ENCODE assay signal across 8 cellular contexts in the genomic region with DNA sequence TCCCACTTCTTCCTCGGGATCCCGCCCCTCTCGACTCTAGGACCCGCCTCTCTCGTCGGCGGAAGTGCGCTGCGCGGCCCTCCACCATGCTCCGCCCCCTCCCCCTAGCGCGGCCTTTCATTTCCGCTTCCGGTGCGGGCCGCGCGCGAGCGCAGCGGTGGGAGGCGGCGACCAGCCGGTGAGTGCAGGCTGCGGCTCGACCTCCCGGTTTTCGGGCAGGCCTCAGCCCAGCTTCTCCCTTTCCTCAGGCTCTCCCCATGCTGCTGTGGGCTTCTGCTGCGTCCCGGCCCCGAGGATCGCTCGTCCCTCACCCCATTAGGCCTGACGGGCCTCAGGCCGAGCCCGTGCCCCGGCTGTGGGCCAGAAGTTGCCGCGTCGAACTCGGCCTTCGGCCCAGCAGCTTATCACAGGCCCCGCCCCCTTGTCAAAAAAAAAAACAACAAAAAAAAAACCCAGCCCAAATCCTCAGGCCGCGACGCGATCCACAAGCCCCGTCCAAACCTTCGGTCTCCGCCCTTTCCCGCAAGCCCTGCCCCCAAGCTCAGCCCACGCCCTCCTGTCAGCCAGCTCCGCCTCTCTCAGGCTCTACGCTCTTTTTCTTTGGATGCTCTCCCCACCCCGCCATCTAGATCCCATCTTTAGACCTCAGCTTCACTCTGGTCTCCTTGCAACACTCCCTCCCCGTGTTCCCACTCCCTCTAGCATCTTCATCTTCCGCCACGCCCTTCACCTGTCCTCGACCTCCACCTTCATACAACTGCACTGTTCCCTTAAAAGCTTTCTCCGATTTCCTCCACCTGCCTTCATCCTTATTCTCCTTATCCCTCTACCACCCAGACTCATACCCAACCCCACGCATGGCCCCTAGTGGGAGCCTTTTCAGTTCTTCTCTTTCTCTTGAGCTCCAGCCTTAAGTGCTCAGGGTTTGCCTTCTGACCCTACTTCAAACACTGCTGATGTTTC. TPM values are rescaled to one million over a fixed set of nuclear protein-coding genes. Genes with fewer than 3 reads are reported as not detected.
A peak's percentile ranks its signal among the peaks of the same experiment; 100 is the strongest.
DNase-seq lines count a peak whose midpoint lies in the region; ATAC-seq and TF ChIP-seq lines count a peak whose summit lies in the region.

Gene CLASRP (plus strand): TSS at position 115 of the 963 bp plus-strand sequence. CDS start 1,168 bp downstream, outside the sequence.

- TF ChIP-seq EP300 in stomach (IDR thresholded peaks at IDR 0.05): no peak

- DNase-seq in DND-41 (peak; percentile 90), GM23248 (peak; percentile 98), LNCaP clone FGC (ENCODE audit: low read depth) (peak; percentile 30), RWPE2 (ENCODE audit: low spot score) (peak; percentile 86), fibroblast of the conjunctiva (ENCODE audit: low read depth) (peak; percentile 80), neural crest cell (ENCODE audit: low read depth, low spot score) (peak; percentile 89), stomach (peak; percentile 93)
- peak; percentile 96 for DNase-seq in activated effector memory CD4-positive, alpha-beta T cell treated with anti-CD3 and anti-CD28 coated beads, Interleukin-2, amount 50 U/mL, for 16 hours

- peaks cover 25% of the 10 kb centered on the region for H3K4me1 Mint-ChIP-seq in neural crest cell

- H3K36me3 ChIP-seq in DND-41 (ENCODE audit: insufficient read depth, low read length) (peaks cover 47% of the 10 kb centered on the region), GM23248 (ENCODE audit: low read depth) (peaks cover 22% of the 10 kb centered on the region; the same call in 1 of the 2 replicates), RWPE2 (ENCODE audit: low read depth) (peaks cover 45% of the 10 kb centered on the region), stomach (peaks cover 41 to 79% (median 71%) of the 10 kb centered on the region in 4 donors)

- TF ChIP-seq POLR2A in stomach (IDR thresholded peaks at IDR 0.05): peak in 2 of 4 donors; percentile 88 to 90

- in situ Hi-C loops in GM23248 (cut with MboI): no loop called here

- H3K4me3 ChIP-seq in DND-41 (ENCODE audit: low read depth in 1 of 2, low read length in 2 of 2) (peak within 1 kb of the TSS; percentile 70 to 77), GM23248 (peak within 1 kb of the TSS; percentile 93), LNCaP clone FGC (ENCODE audit: low read depth, low read length) (peak within 1 kb of the TSS; percentile 68), RWPE2 (ENCODE audit: severe bottlenecking) (peak within 1 kb of the TSS; percentile 95), stomach (peak within 1 kb of the TSS; percentile 72 to 89 (median 78))

- H3K79me2 ChIP-seq in DND-41 (ENCODE audit: insufficient read depth, low read length) (peaks cover 51% of the 10 kb centered on the region), GM23248 (ENCODE audit: insufficient read depth) (peaks cover 51% of the 10 kb centered on the region)

- ATAC-seq in DND-41 (ENCODE audit: insufficient read depth, low read depth) (peak; percentile 95), RWPE2 (ENCODE audit: low read depth) (peak; percentile 98)

- H3K27me3 ChIP-seq in DND-41 (ENCODE audit: insufficient read depth, low read length, poor library complexity) (no peaks in the 10 kb centered on the region), GM23248 (replicated peaks; ENCODE audit: insufficient read depth) (no peaks in the 10 kb centered on the region), RWPE2 (ENCODE audit: insufficient read depth, poor library complexity, severe bottlenecking) (no peaks in the 10 kb centered on the region), stomach (no peaks in the 10 kb centered on the region)

- peak within 1 kb of the TSS; percentile 90 for H3K4me2 ChIP-seq in DND-41 (ENCODE audit: insufficient read depth, low read length)
- peak within 1 kb of the TSS; percentile 99 for H3K4me2 ChIP-seq in GM23248 (ENCODE audit: unreplicated experiment)

- H3K27me3 Mint-ChIP-seq in neural crest cell (ENCODE audit: low read depth): no peaks in the 10 kb centered on the region

- peak within 1 kb of the TSS; percentile 96 for H2AFZ ChIP-seq in DND-41 (ENCODE audit: low read depth, low read length)
- peak within 1 kb of the TSS; percentile 79 for H2AFZ ChIP-seq in GM23248

- no peaks in the 10 kb centered on the region for H3K9me2 ChIP-seq in GM23248 (ENCODE audit: insufficient read depth)

- peak within 1 kb of the TSS; percentile 87 for H3K27ac Mint-ChIP-seq in neural crest cell (ENCODE audit: unreplicated experiment)

- TF ChIP-seq CTCF in DND-41 (IDR thresholded peaks at IDR 0.05; ENCODE audit: borderline replicate concordance, extremely low read depth, low read length, poor library complexity, severe bottlenecking) (peak; percentile 16), LNCaP clone FGC (IDR thresholded peaks at IDR 0.05; ENCODE audit: control insufficient read depth, extremely low read depth, insufficient read depth) (no peak), RWPE2 (IDR thresholded peaks at IDR 0.05; ENCODE audit: poor library complexity, severe bottlenecking) (no peak), neural crest cell (conservative IDR thresholded peaks at IDR 0.05) (no peak), stomach (IDR thresholded peaks at IDR 0.05) (peak in 1 of 7 experiments; percentile 8)

- peaks cover 9% of the 10 kb centered on the region for H3K36me3 Mint-ChIP-seq in neural crest cell (ENCODE audit: low read depth)

- no peaks in the 10 kb centered on the region for H3K9me3 Mint-ChIP-seq in neural crest cell

- H3K4me1 ChIP-seq in DND-41 (ENCODE audit: insufficient read depth, low read length) (peaks cover 38% of the 10 kb centered on the region), GM23248 (ENCODE audit: insufficient read depth) (peaks cover 8% of the 10 kb centered on the region), RWPE2 (ENCODE audit: insufficient read depth, poor library complexity, severe bottlenecking) (no peaks in the 10 kb centered on the region), stomach (peaks cover 20 to 58% (median 53%) of the 10 kb centered on the region in 4 donors)

- H4K20me1 ChIP-seq in DND-41 (ENCODE audit: insufficient read depth, low read length) (peaks cover 40% of the 10 kb centered on the region), GM23248 (ENCODE audit: insufficient read depth) (peaks cover 8% of the 10 kb centered on the region; the same call in 1 of the 2 replicates)

- peaks cover 13% of the 10 kb centered on the region for H3F3A ChIP-seq in GM23248 (ENCODE audit: insufficient read depth)

- intact Hi-C loops in stomach (cut with DNase I; ENCODE audit: low total_unique reads): no loop called here

- no peaks in the 10 kb centered on the region for H3K9me3 ChIP-seq in DND-41 (ENCODE audit: insufficient read depth, low read length, severe bottlenecking)
- no peaks in the 10 kb centered on the region for H3K9me3 ChIP-seq in GM23248 (ENCODE audit: low read depth)
- no peaks in the 10 kb centered on the region for H3K9me3 ChIP-seq in RWPE2 (ENCODE audit: severe bottlenecking)
- H3K9me3 ChIP-seq in stomach: no peaks in the 10 kb centered on the region

- peak within 1 kb of the TSS; percentile 98 for H3K27ac ChIP-seq in DND-41 (ENCODE audit: low read length)
- H3K27ac ChIP-seq in GM23248: peak within 1 kb of the TSS; percentile 97
- peak within 1 kb of the TSS; percentile 71 for H3K27ac ChIP-seq in RWPE2 (ENCODE audit: poor library complexity, severe bottlenecking)
- peak within 1 kb of the TSS; percentile 96 to 99 (median 97) for H3K27ac ChIP-seq in stomach

- H3K4me3 Mint-ChIP-seq in neural crest cell: peak within 1 kb of the TSS; percentile 97

- WGBS in GM23248 (ENCODE audit: low coverage in 1 of 2, low lambda C conversion rate in 2 of 2, missing lambda C conversion rate in 2 of 2), 2 experiments: 2% methylated on average over 47 to 62 of the region's 62 CpGs
- WGBS in stomach, 5 donors: 1 to 2% (median 1%) methylated on average over 56 to 62 of the region's 62 CpGs

- peak within 1 kb of the TSS; percentile 98 for H3K9ac ChIP-seq in DND-41 (ENCODE audit: low read depth, low read length)
- peak within 1 kb of the TSS; percentile 98 for H3K9ac ChIP-seq in GM23248

RNA-seq across cellular contexts. Expression of gene CLASRP, which starts in this region (rescaled TPM):
- 12.3 and 45.1 TPM in 2 replicates for total RNA-seq in GM23248 (2014; rRNA removed; shearing (Covaris generic))
- polyA plus RNA-seq in GM23248 (2016; fragmentation: Nextera tagmentation; extraction: Ambion mirVana): 9.2 and 10.1 TPM in 2 replicates
- total RNA-seq in neural crest cell: 119 and 121 TPM in 2 replicates
- total RNA-seq in stomach: 100 to 1,000 TPM in 3 of 5 donors, 10 to 100 TPM in 2; 27.0 to 491 (median 274) TPM
- polyA plus RNA-seq in stomach: 100 to 1,000 TPM in 1 of 3 donors, 10 to 100 TPM in 2; 47.7 to 131 (median 86.6) TPM

Comparison
In these comparisons a context has a peak if more than half of its experiments do, and no peak if none do; other contexts are left out.
1. Peak in every context shown above with its lines: DNase-seq, ATAC-seq, H3K4me3 ChIP-seq and H3K27ac ChIP-seq.
2. DNase-seq: peak in every context shown above with its lines; median percentile 98 in GM23248; 96 in activated effector memory CD4-positive, alpha-beta T cell treated with anti-CD3 and anti-CD28 coated beads, Interleukin-2, amount 50 U/mL, for 16 hours; 93 in stomach; 90 in DND-41; 89 in neural crest cell; 86 in RWPE2; 80 in fibroblast of the conjunctiva; 30 in LNCaP clone FGC.